11 cellular contexts compared by ENCODE assay signal in the genomic region with DNA sequence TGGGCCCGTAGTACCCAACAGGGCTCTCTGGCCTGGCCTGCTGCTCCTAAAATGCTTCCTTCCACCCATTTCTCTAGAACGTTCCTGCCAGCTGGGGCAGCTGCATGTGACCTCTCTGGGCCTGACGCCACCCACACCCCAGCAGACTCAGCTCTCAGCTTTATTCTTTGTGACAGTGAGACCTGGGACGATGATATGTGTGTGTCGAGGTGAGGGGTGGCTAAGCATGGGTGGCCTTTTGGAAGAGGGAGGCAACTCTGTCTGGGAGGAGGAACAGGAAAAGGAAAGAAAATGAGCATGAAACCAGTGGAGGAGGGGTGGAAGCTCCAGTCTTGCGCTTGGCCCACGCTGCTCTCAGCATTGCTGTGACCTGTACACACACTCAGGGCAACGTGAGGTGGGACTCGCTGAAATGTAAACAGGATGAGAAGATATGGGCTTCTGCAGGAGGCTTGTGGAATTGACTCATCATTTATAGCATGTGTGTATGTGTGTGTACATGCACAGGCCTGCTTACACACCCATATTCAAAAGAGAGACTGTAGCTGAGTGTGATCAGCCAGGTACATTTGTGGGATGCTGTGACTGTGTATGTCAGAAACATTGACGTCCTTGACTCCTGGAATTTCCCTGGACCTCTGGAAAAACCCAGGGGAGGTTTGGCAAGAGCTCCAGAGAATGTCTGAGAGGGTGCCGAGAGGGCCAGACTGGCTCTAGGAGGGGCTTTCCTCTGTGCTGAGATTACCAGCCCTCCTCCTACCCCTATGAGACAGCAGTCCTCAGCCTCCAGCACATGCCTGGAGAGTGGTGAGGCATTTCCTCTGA.
A peak's percentile ranks its signal among the peaks of the same experiment; 100 is the strongest.
DNase-seq lines count a peak whose midpoint lies in the region; ATAC-seq, FAIRE-seq and TF ChIP-seq lines count a peak whose summit lies in the region.
"Had no signal": no experiment of that assay in that cellular context is flagged by ENCODE, and none has a peak within 500 bp of the region (broad histone marks: within the 10 kb centered on the region; RNA-seq: fewer than 3 reads in every experiment).

No MANE protein-coding gene starts in this region.

- H3K27ac ChIP-seq in esophagus squamous epithelium = peak overlapping the region; percentile 66 to 73 (median 72)
- H3K27ac ChIP-seq in small intestine (ENCODE audit: low read depth in 1 of 2, low read length in 1 of 2) = peak overlapping the region in 1 of 2 donors; percentile 38

- ATAC-seq in GM19023 (IDR thresholded peaks at IDR 0.05; ENCODE audit: unreplicated experiment) (peak; percentile 45), GM21381 (IDR thresholded peaks at IDR 0.05; ENCODE audit: unreplicated experiment) (no peak), GM19467 (IDR thresholded peaks at IDR 0.05; ENCODE audit: unreplicated experiment) (no peak)

- TF ChIP-seq POLR2A in esophagus squamous epithelium (IDR thresholded peaks at IDR 0.05) = no peak

- WGBS in esophagus squamous epithelium, 2 donors = 30 to 44% methylated on average over 4 to 8 of the region's 11 CpGs
- WGBS in small intestine, 3 donors = 59 to 63% (median 60%) methylated on average over 11 of the region's 11 CpGs

- H3K4me1 ChIP-seq in esophagus squamous epithelium = peaks cover 0 to 57% (median 8%) of the 10 kb centered on the region in 3 donors
- H3K4me1 ChIP-seq in small intestine (ENCODE audit: control insufficient read depth in 2 of 2, insufficient read depth in 1 of 2, low read depth in 1 of 2, low read length in 1 of 2) = no peaks in the 10 kb centered on the region

- H3K4me3 ChIP-seq in esophagus squamous epithelium (no peak overlapping the region), small intestine (ENCODE audit: low read depth in 1 of 2, low read length in 2 of 2) (no peak overlapping the region)

- no peaks in the 10 kb centered on the region for H3K9me3 ChIP-seq in esophagus squamous epithelium
- H3K9me3 ChIP-seq in small intestine (ENCODE audit: control insufficient read depth, low read depth) = no peaks in the 10 kb centered on the region

- H3K27me3 ChIP-seq in esophagus squamous epithelium (no peaks in the 10 kb centered on the region), small intestine (ENCODE audit: control insufficient read depth in 2 of 2, insufficient read depth in 2 of 2, low read length in 2 of 2) (no peaks in the 10 kb centered on the region)

- no peak for FAIRE-seq in small intestine (lab: Jason Lieb, UNC)

- H3K36me3 ChIP-seq in esophagus squamous epithelium (no peaks in the 10 kb centered on the region), small intestine (ENCODE audit: control insufficient read depth in 2 of 2, insufficient read depth in 2 of 2, low read length in 2 of 2) (no peaks in the 10 kb centered on the region)

- DNase-seq in HPDE6-E6E7 (ENCODE audit: extremely low spot score) = peak; percentile 49
- no peak for DNase-seq in esophagus squamous epithelium (lab: John Stamatoyannopoulos, UW)
- peak; percentile 10 for DNase-seq in small intestine
- DNase-seq in GM19240 (ENCODE audit: insufficient read length, low spot score) = no peak
- DNase-seq in activated CD4-positive, CD25-positive, alpha-beta regulatory T cell (lab: John Stamatoyannopoulos, UW) = no peak
- DNase-seq: aorta; KG1; stimulated activated naive CD4-positive, alpha-beta T cell treated with Interleukin-2 at 50 U/mL for 16 hours had no signal

- no peak for TF ChIP-seq CTCF in esophagus squamous epithelium (IDR thresholded peaks at IDR 0.05)

- intact Hi-C loops in esophagus squamous epithelium (cut with DNase I) = no loop called here

Comparison
In these comparisons a context has a peak if more than half of its experiments do, and no peak if none do; other contexts are left out.
1. DNase-seq: peak in HPDE6-E6E7 (single experiment) and small intestine (single experiment); none in esophagus squamous epithelium (single experiment), GM19240 (single experiment) and activated CD4-positive, CD25-positive, alpha-beta regulatory T cell (0 of 4).